In genomic region chr5:79237735-79238560, GRCh38 we compare ENCODE assay signal across 8 cellular contexts. TPM values are rescaled to one million over a fixed set of nuclear protein-coding genes. Genes with fewer than 3 reads are reported as not detected.
DNase-seq lines count a peak whose midpoint lies in the region; ATAC-seq, FAIRE-seq and TF ChIP-seq lines count a peak whose summit lies in the region.

No MANE protein-coding gene starts in this region.

- H3K27me3 ChIP-seq in iPS-15b (ENCODE audit: control insufficient read depth, insufficient read depth, low read length) = peaks cover 4% of the 10 kb centered on the region

- peak overlapping the region; percentile 67 for H3K4me2 ChIP-seq in A549

- no peaks in the 10 kb centered on the region for H3K27me3 Mint-ChIP-seq in activated CD4-positive, alpha-beta memory T cell treated with anti-CD3 and anti-CD28 coated beads for 36 hours
- H3K27me3 Mint-ChIP-seq in stimulated activated naive B cell treated with anti-CD40 and anti-IgM and Interleukin-4, amounts not matched to agents 10 μg/mL and 1 μg/mL and 100 μg/mL, for 72 hours = no peaks in the 10 kb centered on the region

- DNase-seq in A549 (ENCODE audit: low read depth in 1 of 2, low spot score in 1 of 2) = no peak
- no peak for DNase-seq in activated CD4-positive, alpha-beta memory T cell treated with anti-CD3 and anti-CD28 coated beads for 36 hours
- DNase-seq in stimulated activated naive B cell treated with anti-CD40 and anti-IgM and Interleukin-4, amounts not matched to agents 10 μg/mL and 1 μg/mL and 100 μg/mL, for 72 hours = no peak
- DNase-seq in NK-92 treated with Interleukin-12 subunit alpha and Interleukin-12 subunit beta, amount 100 ng/mL, for 24 hours (lab: John Stamatoyannopoulos, UW) = no peak

- peaks cover 2% of the 10 kb centered on the region for H3K36me3 ChIP-seq in iPS-15b (ENCODE audit: control insufficient read depth, insufficient read depth, low read length)

- H3K4me1 ChIP-seq in A549 = peaks cover 14% of the 10 kb centered on the region; the same call in 1 of the 3 replicates
- peaks cover 15% of the 10 kb centered on the region for H3K4me1 ChIP-seq in iPS-15b (ENCODE audit: control insufficient read depth, insufficient read depth, low read length)

- peaks cover 34% of the 10 kb centered on the region for H3K4me1 Mint-ChIP-seq in activated CD4-positive, alpha-beta memory T cell treated with anti-CD3 and anti-CD28 coated beads for 36 hours (ENCODE audit: low read depth)
- peaks cover 11 to 40% of the 10 kb centered on the region in 2 donors for H3K4me1 Mint-ChIP-seq in stimulated activated naive B cell treated with anti-CD40 and anti-IgM and Interleukin-4, amounts not matched to agents 10 μg/mL and 1 μg/mL and 100 μg/mL, for 72 hours

- peaks cover 11% of the 10 kb centered on the region for H3K36me3 Mint-ChIP-seq in activated CD4-positive, alpha-beta memory T cell treated with anti-CD3 and anti-CD28 coated beads for 36 hours
- H3K36me3 Mint-ChIP-seq in stimulated activated naive B cell treated with anti-CD40 and anti-IgM and Interleukin-4, amounts not matched to agents 10 μg/mL and 1 μg/mL and 100 μg/mL, for 72 hours = no peaks in the 10 kb centered on the region

- POLR2A ChIA-PET in A549 (lab: Yijun Ruan, JAX) = interaction anchor here (0.6 to 1.6 kb wide), 6 partner anchors 21 to 1169 kb away, joined by 3 to 6 read pairs (median 4); partner anchors contain the start of gene HOMER1
- POLR2A ChIA-PET in activated CD4-positive, alpha-beta memory T cell treated with anti-CD3 and anti-CD28 coated beads for 36 hours (lab: Charles Lee) = interaction anchor here (0.6 to 1.8 kb wide), 5 partner anchors 19 to 754 kb away, joined by 3 to 8 read pairs (median 4); partner anchors contain the start of gene HOMER1

- no peak for TF ChIP-seq CTCF in A549 (IDR thresholded peaks at IDR 0.05)

- H3K9ac ChIP-seq in iPS-15b (ENCODE audit: low read depth, low read length) = peak overlapping the region; percentile 85

- intact Hi-C loops in activated CD4-positive, alpha-beta memory T cell treated with anti-CD3 and anti-CD28 coated beads for 36 hours (cut with micrococcal nuclease) = loop anchor here (1.0 to 10.0 kb wide), 5 partner anchors 254 to 1417 kb away; partner anchors contain the start of genes AP3B1, DHFR, HOMER1 and MSH3

- no peak for TF ChIP-seq EP300 in A549 (IDR thresholded peaks at IDR 0.05)

- ATAC-seq in A549 (no peak), GM21717 (IDR thresholded peaks at IDR 0.05; ENCODE audit: unreplicated experiment) (peak; percentile 1), HG02870 (IDR thresholded peaks at IDR 0.05; ENCODE audit: unreplicated experiment) (no peak), HG02588 (IDR thresholded peaks at IDR 0.05; ENCODE audit: unreplicated experiment) (no peak)
- ATAC-seq in stimulated activated naive B cell treated with anti-CD40 and anti-IgM and Interleukin-4, amounts not matched to agents 10 μg/mL and 1 μg/mL and 100 μg/mL, for 72 hours (replicated peaks) = peak in 1 of 2 donors; percentile 0

- peak overlapping the region in 1 of 2 experiments; percentile 87; a peak in 2 of 6 replicates for H3K27ac ChIP-seq in A549

- H3K9me3 Mint-ChIP-seq in activated CD4-positive, alpha-beta memory T cell treated with anti-CD3 and anti-CD28 coated beads for 36 hours = no peaks in the 10 kb centered on the region
- no peaks in the 10 kb centered on the region for H3K9me3 Mint-ChIP-seq in stimulated activated naive B cell treated with anti-CD40 and anti-IgM and Interleukin-4, amounts not matched to agents 10 μg/mL and 1 μg/mL and 100 μg/mL, for 72 hours

- H3K4me3 ChIP-seq in A549 = peak overlapping the region; percentile 67; the same call in 2 of the 3 replicates
- peak overlapping the region; percentile 98 for H3K4me3 ChIP-seq in iPS-15b (ENCODE audit: low read depth, low read length)

- no peaks in the 10 kb centered on the region for H3K9me3 ChIP-seq in A549
- no peaks in the 10 kb centered on the region for H3K9me3 ChIP-seq in iPS-15b (ENCODE audit: control insufficient read depth, insufficient read depth, low read length)

- peak overlapping the region; percentile 92 for H3K4me3 Mint-ChIP-seq in activated CD4-positive, alpha-beta memory T cell treated with anti-CD3 and anti-CD28 coated beads for 36 hours
- peak overlapping the region; percentile 90 to 92 for H3K4me3 Mint-ChIP-seq in stimulated activated naive B cell treated with anti-CD40 and anti-IgM and Interleukin-4, amounts not matched to agents 10 μg/mL and 1 μg/mL and 100 μg/mL, for 72 hours

- CTCF ChIA-PET in A549 (lab: Yijun Ruan, JAX) = interaction anchor here (0.7 to 2.2 kb wide), 8 partner anchors 9 to 845 kb away, joined by 3 to 14 read pairs (median 4); no protein-coding TSS in a partner anchor
- CTCF ChIA-PET in activated CD4-positive, alpha-beta memory T cell treated with anti-CD3 and anti-CD28 coated beads for 36 hours (lab: Charles Lee) = interaction anchor here (0.7 to 1.8 kb wide), 5 partner anchors 12 to 213 kb away, joined by 3 to 9 read pairs (median 3); no protein-coding TSS in a partner anchor

- TF ChIP-seq RAD21 in A549 (conservative IDR thresholded peaks at IDR 0.05 in 1 of 2, IDR thresholded peaks at IDR 0.05 in 1 of 2) = no peak

- peak overlapping the region; percentile 87 for H3K27ac Mint-ChIP-seq in activated CD4-positive, alpha-beta memory T cell treated with anti-CD3 and anti-CD28 coated beads for 36 hours
- H3K27ac Mint-ChIP-seq in stimulated activated naive B cell treated with anti-CD40 and anti-IgM and Interleukin-4, amounts not matched to agents 10 μg/mL and 1 μg/mL and 100 μg/mL, for 72 hours = peak overlapping the region; percentile 56

- WGBS in A549 (ENCODE audit: missing lambda C conversion rate) = 92% methylated on average over 14 of the region's 14 CpGs

- no peak for FAIRE-seq in A549 (lab: Jason Lieb, UNC)

- no peak for TF ChIP-seq POLR2A in A549 (IDR thresholded peaks at IDR 0.05; ENCODE audit: low read length)

TF ChIP-seq in A549, 52 proteins besides CTCF, POLR2A, EP300 and RAD21:
- TF ChIP-seq REST (IDR thresholded peaks at IDR 0.05) (no peak), FOXS1 (CRISPR knock-in tag; IDR thresholded peaks at IDR 0.05) (no peak), TP53 (CRISPR knock-in tag; IDR thresholded peaks at IDR 0.05) (no peak), HDAC2 (IDR thresholded peaks at IDR 0.05) (no peak), CHD2 (IDR thresholded peaks at IDR 0.05; ENCODE audit: low read length, partially characterized antibody) (no peak)

RNA-seq across cellular contexts. Expression of gene JMY, which starts 2.0 kb away (rescaled TPM):
- polyA plus RNA-seq in A549 (2011; rRNA removed) (5.0 and 5.6 TPM in 2 replicates), A549 (2017; fragmentation: RNase III; extraction: RNeasy Plus Mini Kit Qiagen cat#74134 plus additional on column Dnase treatment) (2.5 to 4.2 TPM (median 2.9 TPM) in 3 replicates)
- 0.74 and 0.93 TPM in 2 replicates for polyA plus RNA-seq in A549 (2012; cell fraction: cytosol; rRNA removed)
- 0.95 and 1.2 TPM in 2 replicates for polyA plus RNA-seq in A549 (2012; cell fraction: nucleus; rRNA removed)
- 3.8 and 3.9 TPM in 2 replicates for polyA minus RNA-seq in A549 (2011; rRNA and poly(A)+ RNA removed)
- 1 to 10 TPM; 8.6 to 9.1 TPM for total RNA-seq in activated CD4-positive, alpha-beta memory T cell treated with anti-CD3 and anti-CD28 coated beads for 36 hours
